In genomic region chr12:104478396-104479140, GRCh38 we compare ENCODE assay signal across 8 cellular contexts. TPM values are rescaled to one million over a fixed set of nuclear protein-coding genes. Genes with fewer than 3 reads are reported as not detected.
A peak's percentile ranks its signal among the peaks of the same experiment; 100 is the strongest.
DNase-seq lines count a peak whose midpoint lies in the region; ATAC-seq and TF ChIP-seq lines count a peak whose summit lies in the region.

No MANE protein-coding gene starts in this region.

- no peak for TF ChIP-seq CTCF in chondrocyte (IDR thresholded peaks at IDR 0.05)

- peaks cover 7% of the 10 kb centered on the region for H3K4me1 Mint-ChIP-seq in chondrocyte (ENCODE audit: low read depth)

- no peaks in the 10 kb centered on the region for H3K27me3 Mint-ChIP-seq in chondrocyte (ENCODE audit: low read depth)

- DNase-seq in NOMO-1 (lab: John Stamatoyannopoulos, UW; ENCODE audit: unreplicated experiment in 2 of 2) (peak; percentile 75 to 97), chondrocyte (ENCODE audit: low spot score) (no peak), superior temporal gyrus (ENCODE audit: extremely low spot score) (peak; percentile 31), NCI-H526 treated with DMSO at 0.1 percent for 48 hours (lab: John Stamatoyannopoulos, UW) (no peak), DMS 273 treated with DMSO at 0.1 percent for 48 hours (lab: John Stamatoyannopoulos, UW) (no peak), amniotic stem cell (lab: John Stamatoyannopoulos, UW) (no peak)

- no peaks in the 10 kb centered on the region for H3K9me3 Mint-ChIP-seq in chondrocyte (ENCODE audit: low read depth)

- peak; percentile 86 for ATAC-seq in GM18868 (IDR thresholded peaks at IDR 0.05; ENCODE audit: unreplicated experiment)
- ATAC-seq in HG02759 (IDR thresholded peaks at IDR 0.05; ENCODE audit: unreplicated experiment) = peak; percentile 84

- peaks cover 1% of the 10 kb centered on the region for H3K36me3 Mint-ChIP-seq in chondrocyte (ENCODE audit: low read depth)

- no peak overlapping the region for H3K4me3 Mint-ChIP-seq in chondrocyte (ENCODE audit: unreplicated experiment)

- H3K27ac Mint-ChIP-seq in chondrocyte (ENCODE audit: unreplicated experiment) = peak overlapping the region; percentile 34

RNA-seq across cellular contexts. Expression of gene CHST11, which starts 21.8 kb away (rescaled TPM):
- total RNA-seq in chondrocyte = 5.3 to 9.1 TPM (median 6.2 TPM) in 3 replicates

Comparison
In these comparisons a context has a peak if more than half of its experiments do, and no peak if none do; other contexts are left out.
1. DNase-seq: peak in NOMO-1 (2 of 2) and superior temporal gyrus (single experiment); none in chondrocyte (single experiment), NCI-H526 treated with DMSO at 0.1 percent for 48 hours (single experiment), DMS 273 treated with DMSO at 0.1 percent for 48 hours (single experiment) and amniotic stem cell (single experiment).